Comparison of ENCODE assay signal across 28 cellular contexts in the genomic region with DNA sequence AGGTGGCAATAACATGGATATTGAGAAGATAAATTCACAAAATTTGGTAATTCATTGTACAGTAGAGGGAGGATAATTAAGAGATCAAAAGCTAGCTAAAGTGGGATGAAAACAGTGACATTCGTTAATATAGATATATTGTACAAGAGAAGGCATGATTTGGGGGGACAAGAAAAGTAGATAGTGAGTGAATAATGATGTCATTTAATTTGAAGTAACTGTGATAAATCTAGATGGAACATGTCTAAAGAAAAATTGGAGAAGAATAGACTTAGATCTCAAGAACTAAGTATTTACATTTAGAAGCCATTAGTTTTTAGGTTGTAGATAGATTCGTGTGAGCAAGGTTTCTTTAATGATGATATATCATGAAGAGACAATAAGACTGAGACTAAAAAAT.
"Had no signal": no experiment of that assay in that cellular context is flagged by ENCODE, and none has a peak within 500 bp of the region (broad histone marks: within the 10 kb centered on the region; RNA-seq: fewer than 3 reads in every experiment).

No MANE protein-coding gene starts in this region.

- FAIRE-seq: urothelium cell line had no signal

- H3K9me3 Mint-ChIP-seq: type B pancreatic cell had no signal

- H3K4me3 ChIP-seq: stomach, suprapubic skin, testis, thoracic aorta, thyroid gland, tibial artery, tibial nerve, transverse colon, upper lobe of left lung, upper lobe of right lung, uterus, vagina had no signal

- ATAC-seq: stimulated activated effector memory CD8-positive, alpha-beta T cell treated with anti-CD3 and anti-CD28 coated beads, Interleukin-12 subunit alpha, Interleukin-12 subunit beta, amount 100 ng/mL, for 72 hours; stimulated activated memory B cell treated with anti-CD40 and anti-IgM and Interleukin-4, amounts not matched to agents 10 μg/mL and 1 μg/mL and 100 μg/mL, for 72 hours; stimulated activated naive B cell treated with anti-CD40 and anti-IgM and Interleukin-4, amounts not matched to agents 10 μg/mL and 1 μg/mL and 100 μg/mL, for 72 hours; stimulated activated naive CD8-positive, alpha-beta T cell treated with anti-CD3 and anti-CD28 coated beads, Interleukin-15, amount 100 ng/mL, for 72 hours; stimulated activated naive CD8-positive, alpha-beta T cell treated with anti-CD3 and anti-CD28 coated beads, Interleukin-15, Interleukin-2, amounts not matched to agents 100 U/mL and 50 U/mL, for 24 hours; upper lobe of right lung had no signal

- H3K4me1 Mint-ChIP-seq: stimulated activated effector memory CD8-positive, alpha-beta T cell treated with anti-CD3 and anti-CD28 coated beads, Interleukin-12 subunit alpha, Interleukin-12 subunit beta, amount 100 ng/mL, for 72 hours; stimulated activated memory B cell treated with anti-CD40 and anti-IgM and Interleukin-4, amounts not matched to agents 10 μg/mL and 1 μg/mL and 100 μg/mL, for 72 hours; stimulated activated naive B cell treated with anti-CD40 and anti-IgM and Interleukin-4, amounts not matched to agents 10 μg/mL and 1 μg/mL and 100 μg/mL, for 72 hours; stimulated activated naive CD8-positive, alpha-beta T cell treated with anti-CD3 and anti-CD28 coated beads, Interleukin-15, amount 100 ng/mL, for 72 hours had no signal

- H3K9me3 ChIP-seq: stomach, suprapubic skin, testis, thoracic aorta, thyroid gland, tibial artery, tibial nerve, transverse colon, upper lobe of left lung, upper lobe of right lung, uterus, vagina had no signal

- H3K27me3 ChIP-seq: stomach, suprapubic skin, testis, thyroid gland, tibial artery, tibial nerve, transverse colon, upper lobe of left lung, upper lobe of right lung, vagina had no signal

- H3K27me3 Mint-ChIP-seq: stimulated activated memory B cell treated with anti-CD40 and anti-IgM and Interleukin-4, amounts not matched to agents 10 μg/mL and 1 μg/mL and 100 μg/mL, for 72 hours; stimulated activated naive B cell treated with anti-CD40 and anti-IgM and Interleukin-4, amounts not matched to agents 10 μg/mL and 1 μg/mL and 100 μg/mL, for 72 hours; stimulated activated naive CD8-positive, alpha-beta T cell treated with anti-CD3 and anti-CD28 coated beads, Interleukin-15, amount 100 ng/mL, for 72 hours; stimulated activated naive CD8-positive, alpha-beta T cell treated with anti-CD3 and anti-CD28 coated beads, Interleukin-15, Interleukin-2, amounts not matched to agents 100 ng/mL and 50 ng/mL, for 24 hours had no signal

- H3K36me3 Mint-ChIP-seq: stimulated activated effector memory CD8-positive, alpha-beta T cell treated with anti-CD3 and anti-CD28 coated beads, Interleukin-12 subunit alpha, Interleukin-12 subunit beta, amount 100 ng/mL, for 72 hours; stimulated activated memory B cell treated with anti-CD40 and anti-IgM and Interleukin-4, amounts not matched to agents 10 μg/mL and 1 μg/mL and 100 μg/mL, for 72 hours; stimulated activated naive B cell treated with anti-CD40 and anti-IgM and Interleukin-4, amounts not matched to agents 10 μg/mL and 1 μg/mL and 100 μg/mL, for 72 hours; type B pancreatic cell had no signal

- DNase-seq: stimulated activated CD4-positive, alpha-beta T cell treated with anti-CD3 and anti-CD28 coated beads, Interleukin-2, amount 100 ng/mL, for 48 hours; stimulated activated CD4-positive, alpha-beta T cell treated with anti-CD3 and anti-CD28 coated beads, Interleukin-4, amount 100 ng/mL, for 1 hour; stimulated activated CD4-positive, alpha-beta T cell treated with anti-CD3 and anti-CD28 coated beads, Interleukin-4, amount 100 ng/mL, for 24 hours; stimulated activated CD4-positive, alpha-beta T cell treated with anti-CD3 and anti-CD28 coated beads, Interleukin-4, amount 100 ng/mL, for 4 hours; stimulated activated CD8-positive, alpha-beta memory T cell treated with anti-CD3 and anti-CD28 coated beads, Interleukin-4, amount 100 ng/mL, for 48 hours; stimulated activated naive B cell treated with anti-CD40 and anti-IgM and Interleukin-4, amounts not matched to agents 10 μg/mL and 1 μg/mL and 100 μg/mL, for 72 hours; stimulated activated naive CD4-positive, alpha-beta T cell; stimulated activated naive CD8-positive, alpha-beta T cell treated with anti-CD3 and anti-CD28 coated beads, Interleukin-15, amount 100 ng/mL, for 72 hours; stimulated activated naive CD8-positive, alpha-beta T cell treated with anti-CD3 and anti-CD28 coated beads, Interleukin-15, Interleukin-2, amounts not matched to agents 100 U/mL and 50 U/mL, for 24 hours; stomach; substantia nigra; testis; thyroid gland; tibial artery; transverse colon; trophoblast cell; upper lobe of left lung; upper lobe of right lung; uterus had no signal

- H3K27ac Mint-ChIP-seq: stimulated activated effector memory CD8-positive, alpha-beta T cell treated with anti-CD3 and anti-CD28 coated beads, Interleukin-12 subunit alpha, Interleukin-12 subunit beta, amount 100 ng/mL, for 72 hours; stimulated activated memory B cell treated with anti-CD40 and anti-IgM and Interleukin-4, amounts not matched to agents 10 μg/mL and 1 μg/mL and 100 μg/mL, for 72 hours; stimulated activated naive B cell treated with anti-CD40 and anti-IgM and Interleukin-4, amounts not matched to agents 10 μg/mL and 1 μg/mL and 100 μg/mL, for 72 hours; stimulated activated naive CD8-positive, alpha-beta T cell treated with anti-CD3 and anti-CD28 coated beads, Interleukin-15, amount 100 ng/mL, for 72 hours; stimulated activated naive CD8-positive, alpha-beta T cell treated with anti-CD3 and anti-CD28 coated beads, Interleukin-15, Interleukin-2, amounts not matched to agents 100 ng/mL and 50 ng/mL, for 24 hours; type B pancreatic cell had no signal

- H3K27ac ChIP-seq: stomach, suprapubic skin, testis, thoracic aorta, thyroid gland, tibial artery, tibial nerve, transverse colon, upper lobe of left lung, upper lobe of right lung, uterus, vagina had no signal

- H3K36me3 ChIP-seq: stomach, suprapubic skin, thoracic aorta, thyroid gland, tibial artery, tibial nerve, transverse colon, upper lobe of left lung, upper lobe of right lung, uterus, vagina had no signal

- H3K4me3 Mint-ChIP-seq: stimulated activated effector memory CD8-positive, alpha-beta T cell treated with anti-CD3 and anti-CD28 coated beads, Interleukin-12 subunit alpha, Interleukin-12 subunit beta, amount 100 ng/mL, for 72 hours; stimulated activated memory B cell treated with anti-CD40 and anti-IgM and Interleukin-4, amounts not matched to agents 10 μg/mL and 1 μg/mL and 100 μg/mL, for 72 hours; stimulated activated naive B cell treated with anti-CD40 and anti-IgM and Interleukin-4, amounts not matched to agents 10 μg/mL and 1 μg/mL and 100 μg/mL, for 72 hours; stimulated activated naive CD8-positive, alpha-beta T cell treated with anti-CD3 and anti-CD28 coated beads, Interleukin-15, amount 100 ng/mL, for 72 hours; stimulated activated naive CD8-positive, alpha-beta T cell treated with anti-CD3 and anti-CD28 coated beads, Interleukin-15, Interleukin-2, amounts not matched to agents 100 ng/mL and 50 ng/mL, for 24 hours; type B pancreatic cell had no signal

- H3K4me1 ChIP-seq: stomach, suprapubic skin, testis, thyroid gland, tibial artery, tibial nerve, transverse colon, upper lobe of left lung, upper lobe of right lung, uterus, vagina had no signal
